In the genomic region with DNA sequence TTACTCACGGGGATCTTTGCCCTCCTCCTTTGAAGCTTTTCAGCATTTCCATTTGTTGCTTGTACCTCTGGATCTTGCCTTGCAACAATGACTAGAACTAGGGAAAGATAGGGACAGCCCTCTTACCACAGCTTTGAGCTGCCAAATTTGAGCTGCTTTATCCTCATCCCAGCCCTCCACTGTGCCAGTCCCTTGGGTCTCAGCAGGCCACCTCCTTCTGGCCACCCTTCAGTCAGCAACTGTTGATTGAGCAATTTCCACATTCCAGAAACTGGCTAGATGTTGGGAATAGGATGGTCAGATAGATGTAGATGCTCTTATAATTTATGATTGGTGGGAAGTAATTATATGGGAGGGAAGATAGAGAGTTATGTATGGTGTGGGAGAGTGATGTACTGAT, we compare ENCODE assay signal across 1 cellular context.
TF ChIP-seq lines count a peak whose summit lies in the region.

No MANE protein-coding gene starts in this region.

TF ChIP-seq in GM23338, 12 proteins besides CTCF, POLR2A, EP300 and RAD21 (continued from another document):
- TF ChIP-seq EZH2 (IDR thresholded peaks at IDR 0.05; ENCODE audit: low read depth, unreplicated experiment): no peak
- no peak for TF ChIP-seq EZH2phosphoT487 (IDR thresholded peaks at IDR 0.05; ENCODE audit: unreplicated experiment)
